19 cellular contexts compared by ENCODE assay signal in the genomic region with DNA sequence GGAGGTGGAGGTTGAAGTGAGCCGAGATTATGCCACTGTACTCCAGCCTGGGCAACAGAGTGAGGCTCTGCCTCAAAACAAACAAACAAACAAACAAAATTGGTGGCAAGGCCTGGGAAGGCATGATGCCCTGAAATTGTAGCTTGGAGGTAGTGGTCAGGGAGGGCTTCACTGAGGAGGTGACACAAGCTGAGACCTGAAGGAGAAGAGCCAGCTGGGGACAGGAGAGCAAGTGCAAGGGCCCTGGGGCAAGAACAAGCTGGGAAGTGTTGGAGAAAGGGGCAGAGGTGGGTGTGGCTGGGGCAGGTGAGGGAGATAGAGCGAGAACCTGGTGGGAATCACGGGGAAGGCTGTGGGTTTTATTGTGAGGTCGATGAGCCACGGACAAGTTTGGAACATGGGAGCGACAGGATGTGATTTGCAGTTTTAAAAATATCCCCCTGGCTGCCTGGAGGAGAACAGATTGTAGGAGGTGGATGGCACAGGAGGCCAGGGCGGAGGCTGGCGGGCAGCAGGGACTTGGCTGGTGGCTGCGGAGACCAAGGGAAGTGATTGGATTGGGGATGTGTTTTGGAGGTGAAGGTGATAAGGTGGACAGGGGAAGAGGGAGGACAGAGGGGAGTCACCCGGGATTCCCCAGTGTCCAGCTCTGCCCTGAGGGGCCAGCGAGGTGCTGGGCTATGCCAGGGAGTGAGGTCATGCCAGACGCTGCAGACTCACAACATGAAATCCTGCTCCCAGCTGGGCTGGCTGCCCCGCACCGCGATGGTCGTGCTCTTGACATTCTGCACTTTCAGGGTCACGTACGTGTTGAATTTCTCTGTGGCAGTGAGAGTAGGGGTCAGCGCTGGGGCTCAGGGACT. TPM values are rescaled to one million over a fixed set of nuclear protein-coding genes. Genes with fewer than 3 reads are reported as not detected.
DNase-seq lines count a peak whose midpoint lies in the region; ATAC-seq and TF ChIP-seq lines count a peak whose summit lies in the region.
"Had no signal": no experiment of that assay in that cellular context is flagged by ENCODE, and none has a peak within 500 bp of the region (broad histone marks: within the 10 kb centered on the region; RNA-seq: fewer than 3 reads in every experiment).

No MANE protein-coding gene starts in this region.

- H3K4me3 Mint-ChIP-seq in neural progenitor cell, result no peak overlapping the region

- H3K9me2 ChIP-seq in SK-N-SH, result no peaks in the 10 kb centered on the region

- no peak for TF ChIP-seq RAD21 in SK-N-SH (IDR thresholded peaks at IDR 0.05; ENCODE audit: low read length)

- POLR2A ChIA-PET in SK-N-SH (lab: Yijun Ruan, JAX), result interaction anchor here (0.6 kb wide), 1 partner anchor 316 kb away, joined by 3 read pairs; no protein-coding TSS in a partner anchor

- TF ChIP-seq EP300 in SK-N-SH (IDR thresholded peaks at IDR 0.05; ENCODE audit: borderline replicate concordance in 1 of 2, low read depth in 1 of 2, low read length in 1 of 2), result no peak

- H3K27me3 ChIP-seq in SK-N-SH (ENCODE audit: insufficient read depth) (no peaks in the 10 kb centered on the region), NT2/D1 (ENCODE audit: insufficient read depth, insufficient read length) (no peaks in the 10 kb centered on the region), breast epithelium (peaks cover 0 to 20% of the 10 kb centered on the region in 2 donors), neural progenitor cell (no peaks in the 10 kb centered on the region), WERI-Rb-1 (ENCODE audit: insufficient read depth, low read depth, severe bottlenecking) (no peaks in the 10 kb centered on the region)
- H3K27me3 ChIP-seq: SJCRH30 had no signal

- no peak for ATAC-seq in SK-N-SH treated with all-trans-retinoic acid at 6 μM for 48 hours
- ATAC-seq: HepG2 had no signal

- H3K9me3 ChIP-seq in SK-N-SH (no peaks in the 10 kb centered on the region), NT2/D1 (ENCODE audit: insufficient read depth, low read length) (no peaks in the 10 kb centered on the region), breast epithelium (no peaks in the 10 kb centered on the region), neural progenitor cell (ENCODE audit: low read depth) (no peaks in the 10 kb centered on the region), WERI-Rb-1 (ENCODE audit: severe bottlenecking) (no peaks in the 10 kb centered on the region)
- H3K9me3 ChIP-seq: HAP-1, SJCRH30 had no signal

- TF ChIP-seq POLR2A in breast epithelium (IDR thresholded peaks at IDR 0.05), result no peak

- H4K20me1 ChIP-seq in SK-N-SH (ENCODE audit: insufficient read depth), result no peaks in the 10 kb centered on the region
- no peaks in the 10 kb centered on the region for H4K20me1 ChIP-seq in neural progenitor cell (ENCODE audit: low read depth)

- peaks cover 0 to 6% of the 10 kb centered on the region in 2 experiments; a peak in 1 of 4 replicates for H3K4me1 ChIP-seq in SK-N-SH (ENCODE audit: control insufficient read depth in 1 of 2, insufficient read depth in 2 of 2, low read depth in 1 of 2, low read length in 1 of 2)
- peaks cover 10% of the 10 kb centered on the region for H3K4me1 ChIP-seq in NT2/D1 (ENCODE audit: insufficient read depth, insufficient read length)
- H3K4me1 ChIP-seq in breast epithelium, result no peaks in the 10 kb centered on the region
- no peaks in the 10 kb centered on the region for H3K4me1 ChIP-seq in neural progenitor cell
- H3K4me1 ChIP-seq: HAP-1, SJCRH30 had no signal

- no peaks in the 10 kb centered on the region for H3K9me3 Mint-ChIP-seq in neural progenitor cell

- no peak overlapping the region for H2AFZ ChIP-seq in SK-N-SH (ENCODE audit: low read depth)
- H2AFZ ChIP-seq in neural progenitor cell (replicated peaks), result no peak overlapping the region

- H3K4me1 Mint-ChIP-seq in neural progenitor cell, result peaks cover 8% of the 10 kb centered on the region

- no peak overlapping the region for H3K27ac Mint-ChIP-seq in neural progenitor cell

- no peaks in the 10 kb centered on the region for H3K36me3 ChIP-seq in SK-N-SH (replicated peaks in 1 of 2; ENCODE audit: control insufficient read depth in 1 of 2, insufficient read depth in 2 of 2, low read length in 1 of 2)
- peaks cover 1% of the 10 kb centered on the region for H3K36me3 ChIP-seq in NT2/D1 (ENCODE audit: insufficient read depth, insufficient read length, low read length)
- H3K36me3 ChIP-seq in breast epithelium, result no peaks in the 10 kb centered on the region
- no peaks in the 10 kb centered on the region for H3K36me3 ChIP-seq in neural progenitor cell
- H3K36me3 ChIP-seq in WERI-Rb-1, result peaks cover 20% of the 10 kb centered on the region
- H3K36me3 ChIP-seq: HAP-1, SJCRH30 had no signal

- no peak overlapping the region for H3K9ac ChIP-seq in SK-N-SH
- H3K9ac ChIP-seq in NT2/D1 (ENCODE audit: insufficient read length, low read depth), result peak overlapping the region; percentile 12
- no peak overlapping the region for H3K9ac ChIP-seq in neural progenitor cell

- peak; percentile 54 for DNase-seq in SK-N-SH
- no peak for DNase-seq in NT2/D1 (ENCODE audit: low read depth, low spot score)
- DNase-seq in coronary artery (ENCODE audit: low spot score), result no peak
- DNase-seq in breast epithelium (ENCODE audit: low spot score in 2 of 2), result no peak
- DNase-seq in neural progenitor cell (ENCODE audit: low spot score), result no peak
- no peak for DNase-seq in WERI-Rb-1
- DNase-seq: DMS 273 treated with DMSO at 0.1 percent for 48 hours, Karpas-422, NCI-H1417, NCI-H2029, NCI-H2171 treated with DMSO at 0.1 percent for 48 hours, NCI-H510A, RPMI8226, SJCRH30 had no signal

- no peak overlapping the region for H3K27ac ChIP-seq in SK-N-SH (ENCODE audit: low read depth in 2 of 2, low read length in 1 of 2)
- H3K27ac ChIP-seq in coronary artery, result peak overlapping the region; percentile 19 to 68
- peak overlapping the region; percentile 56 for H3K27ac ChIP-seq in temporal lobe (ENCODE audit: low read depth, low read length)
- H3K27ac ChIP-seq in breast epithelium, result no peak overlapping the region
- H3K27ac ChIP-seq in neural progenitor cell, result no peak overlapping the region
- no peak overlapping the region for H3K27ac ChIP-seq in WERI-Rb-1
- H3K27ac ChIP-seq: 22Rv1, SJCRH30 had no signal

- TF ChIP-seq CTCF in SK-N-SH (IDR thresholded peaks at IDR 0.05), result no peak
- no peak for TF ChIP-seq CTCF in coronary artery (IDR thresholded peaks at IDR 0.05)
- no peak for TF ChIP-seq CTCF in breast epithelium (IDR thresholded peaks at IDR 0.05)
- no peak for TF ChIP-seq CTCF in neural progenitor cell (IDR thresholded peaks at IDR 0.05)
- no peak for TF ChIP-seq CTCF in WERI-Rb-1 (IDR thresholded peaks at IDR 0.05; ENCODE audit: low read depth, low read length)

- WGBS in SK-N-SH (ENCODE audit: low lambda C conversion rate), result 65% methylated on average over 10 of the region's 19 CpGs

- H3K27me3 Mint-ChIP-seq in neural progenitor cell (ENCODE audit: insufficient read depth, low read depth), result peaks cover 14% of the 10 kb centered on the region

- H3K36me3 Mint-ChIP-seq in neural progenitor cell, result peaks cover 2% of the 10 kb centered on the region

- intact Hi-C loops in breast epithelium (cut with DNase I; ENCODE audit: low total_unique reads), result no loop called here

- H3K79me2 ChIP-seq in SK-N-SH (ENCODE audit: insufficient read depth) (no peaks in the 10 kb centered on the region), neural progenitor cell (ENCODE audit: low read depth) (no peaks in the 10 kb centered on the region)

- CTCF ChIA-PET in SK-N-SH (lab: Yijun Ruan, JAX), result interaction anchor here (1.0 kb wide), 1 partner anchor 10 kb away, joined by 3 read pairs; no protein-coding TSS in a partner anchor

- H3K4me3 ChIP-seq in SK-N-SH (ENCODE audit: low read depth in 2 of 2, low read length in 1 of 2) (no peak overlapping the region), NT2/D1 (ENCODE audit: insufficient read length, low read depth) (no peak overlapping the region), coronary artery (no peak overlapping the region), breast epithelium (no peak overlapping the region), neural progenitor cell (no peak overlapping the region), WERI-Rb-1 (ENCODE audit: low read depth, low read length) (no peak overlapping the region)
- H3K4me3 ChIP-seq: HAP-1, SJCRH30 had no signal

- H3K4me2 ChIP-seq in SK-N-SH (no peak overlapping the region), neural progenitor cell (no peak overlapping the region)

- H3F3A ChIP-seq in SK-N-SH (replicated peaks; ENCODE audit: insufficient read depth) (no peaks in the 10 kb centered on the region), neural progenitor cell (ENCODE audit: low read depth) (no peaks in the 10 kb centered on the region)

TF ChIP-seq in SK-N-SH, 30 proteins besides CTCF, POLR2A, EP300 and RAD21 (continues in another document):
- no peak for TF ChIP-seq RCOR1 (IDR thresholded peaks at IDR 0.05; ENCODE audit: low read length)

TF ChIP-seq in SK-N-SH treated with all-trans-retinoic acid at 6 μM for 48 hours, 23 proteins besides CTCF, POLR2A, EP300 and RAD21:
- TF ChIP-seq TCF4 (CRISPR knock-in tag; IDR thresholded peaks at IDR 0.05; ENCODE audit: borderline replicate concordance) (no peak), ARNTL (CRISPR knock-in tag; IDR thresholded peaks at IDR 0.05; ENCODE audit: borderline replicate concordance, low read depth) (no peak), PPARA (CRISPR knock-in tag; IDR thresholded peaks at IDR 0.05; ENCODE audit: borderline replicate concordance) (no peak), ZNF70 (CRISPR knock-in tag; IDR thresholded peaks at IDR 0.05) (no peak), TOX (CRISPR knock-in tag; IDR thresholded peaks at IDR 0.05; ENCODE audit: borderline replicate concordance) (no peak), OSR1 (CRISPR knock-in tag; IDR thresholded peaks at IDR 0.05) (no peak), ZNF8 (CRISPR knock-in tag; IDR thresholded peaks at IDR 0.05) (no peak)

RNA-seq across cellular contexts. Expression of a gene that starts 14.0 kb away (rescaled TPM):
- 0.32 and 0.38 TPM in 2 replicates for polyA plus RNA-seq in SK-N-SH (2012; rRNA removed)
- 0.17 and 0.45 TPM in 2 replicates for polyA plus RNA-seq in SK-N-SH (2012; cell fraction: cytosol; rRNA removed)
- 0.93 and 1.2 TPM in 2 replicates for polyA plus RNA-seq in SK-N-SH (2012; cell fraction: nucleus; rRNA removed)
- total RNA-seq in temporal lobe (43.5 TPM), breast epithelium (under 1 TPM in 2 of 3 donors, not detected in 1; under 0.01 to 0.15 TPM), neural progenitor cell (ENCODE audit: low replicate concordance) (0.77 and 1.3 TPM in 2 replicates)

RNA-seq across cellular contexts. Expression of a gene that starts 45.1 kb away (rescaled TPM):
- polyA plus RNA-seq in SK-N-SH (2012; rRNA removed), result 7.8 and 18.4 TPM in 2 replicates
- polyA plus RNA-seq in SK-N-SH (2012; cell fraction: cytosol; rRNA removed), result 4.9 and 9.1 TPM in 2 replicates
- polyA plus RNA-seq in SK-N-SH (2012; cell fraction: nucleus; rRNA removed), result 24.7 and 42.3 TPM in 2 replicates
- 62.2 TPM for total RNA-seq in temporal lobe
- 10 to 100 TPM; 11.2 to 17.4 (median 15.4) TPM for total RNA-seq in breast epithelium
- total RNA-seq in neural progenitor cell (ENCODE audit: low replicate concordance), result 8.9 and 30.4 TPM in 2 replicates

Comparison
In these comparisons a context has a peak if more than half of its experiments do, and no peak if none do; other contexts are left out.
1. H3K27ac ChIP-seq: peak in coronary artery (2 of 2) and temporal lobe (single experiment); none in SK-N-SH (0 of 2), breast epithelium (0 of 2), neural progenitor cell (single experiment) and WERI-Rb-1 (single experiment).
2. RNA of a gene that starts 14.0 kb away (total RNA-seq): 43.5 TPM in temporal lobe (single experiment); 0.77 to 1.3 TPM in neural progenitor cell and under 0.01 to 0.15 TPM in breast epithelium; every median in the first group is over 10 times any median in the second.